Comparison of ENCODE assay signal across 2 cellular contexts in genomic region chr20:4261333-4262284, GRCh38.
TF ChIP-seq lines count a peak whose summit lies in the region.

No MANE protein-coding gene starts in this region.

TF ChIP-seq in HepG2, 621 proteins besides CTCF, POLR2A, EP300 and RAD21:
- TF ChIP-seq CREB1 (IDR thresholded peaks at IDR 0.05), result 0 out of 2 replicates have a peak, but pooled peaks have one; percentile 18
- TF ChIP-seq CREB1 (CRISPR knock-in tag; IDR thresholded peaks at IDR 0.05), result no peak
- TF ChIP-seq ZNF687 (CRISPR knock-in tag; IDR thresholded peaks at IDR 0.05), result no peak
- peak; percentile 50 to 55; a peak in 3 of 4 replicates for TF ChIP-seq MAFK (conservative IDR thresholded peaks at IDR 0.05 in 1 of 2, IDR thresholded peaks at IDR 0.05 in 1 of 2; ENCODE audit: low read length in 2 of 2)
- no peak for TF ChIP-seq ZNF207 (IDR thresholded peaks at IDR 0.05; ENCODE audit: borderline replicate concordance)
- no peak for TF ChIP-seq ZNF343 (CRISPR knock-in tag; IDR thresholded peaks at IDR 0.05)
- peak; percentile 38; the same call in 1 of the 2 replicates for TF ChIP-seq MAFF (IDR thresholded peaks at IDR 0.05; ENCODE audit: low read depth, low read length)
- no peak for TF ChIP-seq CCAR2 (optimal IDR thresholded peaks at IDR 0.05; ENCODE audit: low read depth, low read length)
- no peak for TF ChIP-seq SALL2 (CRISPR knock-in tag; IDR thresholded peaks at IDR 0.05)
- TF ChIP-seq TBX3 (IDR thresholded peaks at IDR 0.05; ENCODE audit: borderline replicate concordance), result no peak
- no peak for TF ChIP-seq NFE2 (CRISPR knock-in tag; IDR thresholded peaks at IDR 0.05)
- no peak for TF ChIP-seq CHD4 (IDR thresholded peaks at IDR 0.05; ENCODE audit: borderline replicate concordance, low read length)
- no peak for TF ChIP-seq RNF219 (CRISPR knock-in tag; IDR thresholded peaks at IDR 0.05)
- no peak for TF ChIP-seq ZNF512B (CRISPR knock-in tag; IDR thresholded peaks at IDR 0.05; ENCODE audit: borderline replicate concordance)

TF ChIP-seq in WTC11, 78 proteins besides CTCF, POLR2A, EP300 and RAD21:
- no peak for TF ChIP-seq SOX15 (CRISPR knock-in tag; IDR thresholded peaks at IDR 0.05)
- 0 out of 2 replicates have a peak, but pooled peaks have one; percentile 20 for TF ChIP-seq SP1 (CRISPR knock-in tag; conservative IDR thresholded peaks at IDR 0.05)
- TF ChIP-seq CREB1 (CRISPR knock-in tag; IDR thresholded peaks at IDR 0.05), result no peak
- TF ChIP-seq FOXK1 (CRISPR knock-in tag; IDR thresholded peaks at IDR 0.05), result peak; percentile 46; the same call in 1 of the 2 replicates
- TF ChIP-seq AR (CRISPR knock-in tag; IDR thresholded peaks at IDR 0.05), result no peak
- no peak for TF ChIP-seq STAT6 (CRISPR knock-in tag; conservative IDR thresholded peaks at IDR 0.05; ENCODE audit: low read depth)
- no peak for TF ChIP-seq IRF2 (CRISPR knock-in tag; IDR thresholded peaks at IDR 0.05; ENCODE audit: borderline replicate concordance, low read depth)
- TF ChIP-seq ZNF512 (CRISPR knock-in tag; IDR thresholded peaks at IDR 0.05; ENCODE audit: borderline replicate concordance), result no peak
- TF ChIP-seq PRDM15 (CRISPR knock-in tag; IDR thresholded peaks at IDR 0.05), result no peak
- TF ChIP-seq ZNF138 (CRISPR knock-in tag; conservative IDR thresholded peaks at IDR 0.05), result no peak
- no peak for TF ChIP-seq MXD4 (CRISPR knock-in tag; IDR thresholded peaks at IDR 0.05; ENCODE audit: borderline replicate concordance)
